ENCODE assay signal across 15 cellular contexts in the genomic region with DNA sequence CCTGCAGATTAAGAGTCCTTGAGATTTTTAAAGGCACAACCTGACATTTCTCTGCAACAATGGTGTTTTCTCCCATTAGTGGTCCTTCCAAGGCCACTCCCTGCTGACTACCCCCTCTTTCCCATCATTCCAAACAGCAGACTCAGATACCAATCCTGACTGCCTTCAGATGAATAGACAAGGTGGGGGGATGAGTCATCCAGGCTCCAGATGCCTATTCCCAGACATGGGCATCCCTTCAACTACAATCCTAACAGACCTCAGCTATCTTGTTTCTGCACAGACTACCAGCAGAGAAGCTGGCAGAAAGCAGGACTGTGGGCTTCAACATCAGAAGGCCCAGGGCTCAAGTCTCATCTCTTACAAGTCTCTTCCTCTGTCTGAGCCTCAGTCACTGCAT. TPM values are rescaled to one million over a fixed set of nuclear protein-coding genes. Genes with fewer than 3 reads are reported as not detected.
DNase-seq lines count a peak whose midpoint lies in the region; ATAC-seq and TF ChIP-seq lines count a peak whose summit lies in the region.
"Had no signal": no experiment of that assay in that cellular context is flagged by ENCODE, and none has a peak within 500 bp of the region (broad histone marks: within the 10 kb centered on the region; RNA-seq: fewer than 3 reads in every experiment).

No MANE protein-coding gene starts in this region.

- H3K9me3 ChIP-seq in ovary (no peaks in the 10 kb centered on the region), OCI-LY7 (ENCODE audit: low read length) (no peaks in the 10 kb centered on the region)
- H3K9me3 ChIP-seq: colonic mucosa, HAP-1 had no signal

- no peak for TF ChIP-seq CTCF in dorsolateral prefrontal cortex (IDR thresholded peaks at IDR 0.05 in 54 of 56, conservative IDR thresholded peaks at IDR 0.05 in 2 of 56; ENCODE audit: low read depth in 1 of 56, partially characterized antibody in 56 of 56)
- TF ChIP-seq CTCF in ovary (IDR thresholded peaks at IDR 0.05) = no peak
- no peak for TF ChIP-seq CTCF in OCI-LY7 (conservative IDR thresholded peaks at IDR 0.05; ENCODE audit: low read length)

- no peaks in the 10 kb centered on the region for H3K9me2 ChIP-seq in OCI-LY7 (ENCODE audit: insufficient read depth, low read length)

- H3K79me2 ChIP-seq in OCI-LY7 (ENCODE audit: insufficient read depth, low read depth, low read length) = no peaks in the 10 kb centered on the region

- DNase-seq in GM03348 (ENCODE audit: low spot score) (peak; percentile 16), NCI-H524 treated with DMSO at 0.1 percent for 48 hours (lab: John Stamatoyannopoulos, UW) (peak; percentile 96), dorsolateral prefrontal cortex (no peak), ovary (no peak), occipital lobe (lab: John Stamatoyannopoulos, UW) (no peak), amygdala (lab: John Stamatoyannopoulos, UW) (no peak), OCI-LY7 (ENCODE audit: low spot score) (no peak)
- DNase-seq: CD4-positive, alpha-beta T cell; colonic mucosa had no signal

- peaks cover 55% of the 10 kb centered on the region for H3K4me1 ChIP-seq in ovary (ENCODE audit: insufficient read depth)
- no peaks in the 10 kb centered on the region for H3K4me1 ChIP-seq in OCI-LY7 (ENCODE audit: insufficient read depth, low read length, poor library complexity, severe bottlenecking)
- H3K4me1 ChIP-seq: colonic mucosa had no signal

- POLR2A ChIA-PET in OCI-LY7 (lab: Charles Lee) = no interaction called here

- peak overlapping the region in 52 of 59 donors; percentile 2 to 95 (median 86) for H3K27ac ChIP-seq in dorsolateral prefrontal cortex
- peak overlapping the region; percentile 77 to 97 for H3K27ac ChIP-seq in ovary
- H3K27ac ChIP-seq in OCI-LY7 (ENCODE audit: low read depth, low read length, poor library complexity, severe bottlenecking) = no peak overlapping the region
- H3K27ac ChIP-seq: colonic mucosa had no signal

- no peaks in the 10 kb centered on the region for H3K36me3 ChIP-seq in ovary
- H3K36me3 ChIP-seq in OCI-LY7 (ENCODE audit: insufficient read depth, low read length) = no peaks in the 10 kb centered on the region
- H3K36me3 ChIP-seq: colonic mucosa, HAP-1 had no signal

- intact Hi-C loops in dorsolateral prefrontal cortex (cut with DNase I) (loop anchor here (5.0 to 10.0 kb wide), 2 partner anchors 90 to 93 kb away; no protein-coding TSS in a partner anchor), ovary (cut with DNase I) (no loop called here), OCI-LY7 (cut with micrococcal nuclease; ENCODE audit: unreplicated experiment) (no loop called here)

- no peak for TF ChIP-seq POLR2A in ovary (IDR thresholded peaks at IDR 0.05)

- no peak for TF ChIP-seq EP300 in ovary (IDR thresholded peaks at IDR 0.05)

- no peak overlapping the region for H2AFZ ChIP-seq in OCI-LY7 (ENCODE audit: low read length)

- BruUV-seq in OCI-LY7 (replicated peaks; lab: Mats Ljungman, UMichigan) = no TSS peak

- ATAC-seq in HG02981 (IDR thresholded peaks at IDR 0.05; ENCODE audit: unreplicated experiment) = no peak

- H3K27me3 ChIP-seq in dorsolateral prefrontal cortex (no peaks in the 10 kb centered on the region), ovary (no peaks in the 10 kb centered on the region)

- H3K4me3 ChIP-seq in dorsolateral prefrontal cortex (no peak overlapping the region), ovary (peak overlapping the region; percentile 76), OCI-LY7 (ENCODE audit: low read depth, low read length, poor library complexity, severe bottlenecking) (no peak overlapping the region)
- H3K4me3 ChIP-seq: colonic mucosa, HAP-1 had no signal

- H4K20me1 ChIP-seq in OCI-LY7 (ENCODE audit: insufficient read depth, low read length) = no peaks in the 10 kb centered on the region

- no peak overlapping the region for H3K4me2 ChIP-seq in OCI-LY7 (ENCODE audit: low read length)

- CTCF ChIA-PET in OCI-LY7 (lab: Charles Lee; ENCODE audit: unreplicated experiment) = no interaction called here

RNA-seq across cellular contexts. Expression of a gene that starts 2.2 kb away (rescaled TPM):
- total RNA-seq in dorsolateral prefrontal cortex (10 to 100 TPM; 10.5 to 76.3 (median 29.3) TPM), ovary (1,000 to 10,000 TPM in 4 of 7 donors, 100 to 1,000 TPM in 3; 599 to 1,818 (median 1,035) TPM), occipital lobe (12.0 TPM), OCI-LY7 (2022) (not detected in 2 replicates)
- polyA plus RNA-seq in ovary = 1,000 to 10,000 TPM; 1,326 to 3,076 TPM
- not detected in 2 replicates for total RNA-seq in OCI-LY7 (2014; rRNA removed; shearing (Covaris generic))
- total RNA-seq: activated CD4-positive, alpha-beta T cell treated with anti-CD3 and anti-CD28 coated beads for 36 hours; CD4-positive, alpha-beta T cell; LHCN-M2; NCI-H460; SK-MEL-5 had no signal

Comparison
In these comparisons a context has a peak if more than half of its experiments do, and no peak if none do; other contexts are left out.
1. DNase-seq: peak in GM03348 (single experiment) and NCI-H524 treated with DMSO at 0.1 percent for 48 hours (single experiment); none in dorsolateral prefrontal cortex (0 of 10), ovary (0 of 5), occipital lobe (single experiment), amygdala (0 of 56) and OCI-LY7 (single experiment).
2. RNA of a gene that starts 2.2 kb away (total RNA-seq): 599 to 1,818 TPM in ovary, 10.5 to 76.3 TPM in dorsolateral prefrontal cortex and 12.0 TPM in occipital lobe (single experiment); not detected in OCI-LY7; every median in the first group is over 10 times any median in the second.
3. intact Hi-C loops: an anchor here in dorsolateral prefrontal cortex (5.0 to 10.0 kb wide); none called in ovary and OCI-LY7.